Comparison of ENCODE assay signal across 16 cellular contexts in genomic region chr11:64357446-64357845, GRCh38. TPM values are rescaled to one million over a fixed set of nuclear protein-coding genes. Genes with fewer than 3 reads are reported as not detected.
DNase-seq lines count a peak whose midpoint lies in the region; ATAC-seq and TF ChIP-seq lines count a peak whose summit lies in the region.
"Had no signal": no experiment of that assay in that cellular context is flagged by ENCODE, and none has a peak within 500 bp of the region (broad histone marks: within the 10 kb centered on the region; RNA-seq: fewer than 3 reads in every experiment).

No MANE protein-coding gene starts in this region.

- H2AK5ac ChIP-seq in trophoblast cell (ENCODE audit: low read length) = peak overlapping the region; percentile 96

- H4K8ac ChIP-seq in trophoblast cell (ENCODE audit: low read depth, low read length) = peak overlapping the region; percentile 33

- peak overlapping the region; percentile 9 for H4K12ac ChIP-seq in trophoblast cell (ENCODE audit: low read depth, low read length)

- H3K27me3 Mint-ChIP-seq in T-helper 2 cell treated with Interferon-gamma antibody and Interleukin-4, amounts not matched to agents 5 μg/mL and 100 μg/mL, for 36 hours (ENCODE audit: low read depth) = no peaks in the 10 kb centered on the region
- H3K27me3 Mint-ChIP-seq: naive thymus-derived CD4-positive, alpha-beta T cell had no signal

- H3K79me1 ChIP-seq in trophoblast cell (ENCODE audit: low read length) = peaks cover 29% of the 10 kb centered on the region

- H3K4me1 ChIP-seq in NT2/D1 (ENCODE audit: insufficient read depth, insufficient read length) (peaks cover 48% of the 10 kb centered on the region), colonic mucosa (peaks cover 23% of the 10 kb centered on the region), trophoblast cell (ENCODE audit: control insufficient read depth in 1 of 2, insufficient read depth in 2 of 2, low read length in 2 of 2) (peaks cover 37 to 41% of the 10 kb centered on the region in 2 experiments)

- H3K36me3 ChIP-seq in NT2/D1 (ENCODE audit: insufficient read depth, insufficient read length, low read length) (peaks cover 26% of the 10 kb centered on the region), colonic mucosa (no peaks in the 10 kb centered on the region), trophoblast cell (ENCODE audit: control insufficient read depth in 1 of 2, insufficient read depth in 2 of 2, low read length in 2 of 2) (peaks cover 17 to 21% of the 10 kb centered on the region in 2 experiments)

- H3K4me1 Mint-ChIP-seq in T-helper 2 cell treated with Interferon-gamma antibody and Interleukin-4, amounts not matched to agents 5 μg/mL and 100 μg/mL, for 36 hours (ENCODE audit: low read depth) = peaks cover 29% of the 10 kb centered on the region

- H3K36me3 Mint-ChIP-seq in T-helper 2 cell treated with Interferon-gamma antibody and Interleukin-4, amounts not matched to agents 5 μg/mL and 100 μg/mL, for 36 hours (ENCODE audit: low read depth) = peaks cover 24% of the 10 kb centered on the region

- TF ChIP-seq CTCF in colonic mucosa (IDR thresholded peaks at IDR 0.05) = no peak

- no peak for DNase-seq in T-helper 2 cell treated with Interferon-gamma antibody and Interleukin-4, amounts not matched to agents 5 μg/mL and 100 μg/mL, for 36 hours (ENCODE audit: low spot score)
- no peak for DNase-seq in T-helper 2 cell
- no peak for DNase-seq in NT2/D1 (ENCODE audit: low read depth, low spot score)
- no peak for DNase-seq in colonic mucosa
- DNase-seq in trophoblast cell = no peak
- DNase-seq in HuH-7 (ENCODE audit: low spot score) = no peak
- DNase-seq in 8988T = no peak
- DNase-seq: brain microvascular endothelial cell, HCEC 1CT, NCI-H2107 had no signal

- peak overlapping the region; percentile 31 for H2BK12ac ChIP-seq in trophoblast cell (ENCODE audit: low read length)

- no peak for ATAC-seq in HG03442 (IDR thresholded peaks at IDR 0.05; ENCODE audit: unreplicated experiment)
- ATAC-seq: heart left ventricle, left lobe of liver had no signal

- H3K4me3 Mint-ChIP-seq in T-helper 2 cell treated with Interferon-gamma antibody and Interleukin-4, amounts not matched to agents 5 μg/mL and 100 μg/mL, for 36 hours = no peak overlapping the region

- intact Hi-C loops in colonic mucosa (cut with DNase I) = loop anchor here (5.0 kb wide), 1 partner anchor 40 kb away; the partner anchor contains the start of genes PRDX5 and TRMT112

- no peaks in the 10 kb centered on the region for H3K27me3 ChIP-seq in NT2/D1 (ENCODE audit: insufficient read depth, insufficient read length)
- no peaks in the 10 kb centered on the region for H3K27me3 ChIP-seq in colonic mucosa
- H3K27me3 ChIP-seq in trophoblast cell (ENCODE audit: insufficient read depth, low read length) = no peaks in the 10 kb centered on the region
- H3K27me3 ChIP-seq: brain microvascular endothelial cell, heart left ventricle, MG63 had no signal

- H2AFZ ChIP-seq in trophoblast cell (ENCODE audit: insufficient read depth, low read length, poor library complexity) = no peak overlapping the region

- no peak overlapping the region for H3K27ac ChIP-seq in colonic mucosa
- H3K27ac ChIP-seq in trophoblast cell (ENCODE audit: low read depth, low read length) = no peak overlapping the region
- H3K27ac ChIP-seq: brain microvascular endothelial cell had no signal

- peak overlapping the region; percentile 57 for H3K14ac ChIP-seq in trophoblast cell (ENCODE audit: low read length)

- peak overlapping the region; percentile 57 for H3K9ac ChIP-seq in NT2/D1 (ENCODE audit: insufficient read length, low read depth)
- H3K9ac ChIP-seq in colonic mucosa (ENCODE audit: low read depth in 2 of 2, low read length in 2 of 2) = peak overlapping the region; percentile 97 to 99
- no peak overlapping the region for H3K9ac ChIP-seq in trophoblast cell (ENCODE audit: low read length)

- no CpG with 5 or more reads among the region's 6 CpGs for WGBS in trophoblast cell (ENCODE audit: extremely low coverage, insufficient coverage, insufficient read length)

- H3K23ac ChIP-seq in trophoblast cell (ENCODE audit: low read length) = no peak overlapping the region

- H3K79me2 ChIP-seq in trophoblast cell (ENCODE audit: control insufficient read depth, insufficient read depth, low read length, poor library complexity) = peaks cover 11% of the 10 kb centered on the region

- H3K4me2 ChIP-seq in trophoblast cell (ENCODE audit: low read length) = no peak overlapping the region

- H3K4ac ChIP-seq in trophoblast cell (ENCODE audit: low read depth, low read length) = peak overlapping the region; percentile 8

- peak overlapping the region; percentile 88 for H4K91ac ChIP-seq in trophoblast cell (ENCODE audit: low read depth, low read length)

- H2BK5ac ChIP-seq in trophoblast cell (ENCODE audit: low read depth, low read length, poor library complexity) = peak overlapping the region; percentile 14

- H3K18ac ChIP-seq in trophoblast cell (ENCODE audit: low read length) = peak overlapping the region; percentile 47

- peak overlapping the region; percentile 77 for H3K27ac Mint-ChIP-seq in T-helper 2 cell treated with Interferon-gamma antibody and Interleukin-4, amounts not matched to agents 5 μg/mL and 100 μg/mL, for 36 hours
- H3K27ac Mint-ChIP-seq: activated T-helper 1 cell treated with anti-CD3 and anti-CD28 coated beads, Interleukin-12 subunit alpha, Interleukin-12 subunit beta, Interleukin-2, Interleukin-4 antibody, amounts not matched to agents 30 ng/mL and 10 ng/mL and 1 ng/mL, durations not matched to agents 14 hours and 24 hours and 36 hours had no signal

- peak overlapping the region; percentile 76 for H2BK120ac ChIP-seq in trophoblast cell (ENCODE audit: insufficient read depth, low read length, poor library complexity)

- H3K9me3 Mint-ChIP-seq in T-helper 2 cell treated with Interferon-gamma antibody and Interleukin-4, amounts not matched to agents 5 μg/mL and 100 μg/mL, for 36 hours = no peaks in the 10 kb centered on the region
- H3K9me3 Mint-ChIP-seq: activated T-helper 1 cell treated with anti-CD3 and anti-CD28 coated beads, Interleukin-12 subunit alpha, Interleukin-12 subunit beta, Interleukin-2, Interleukin-4 antibody, amounts not matched to agents 30 ng/mL and 10 ng/mL and 1 ng/mL, durations not matched to agents 14 hours and 24 hours and 36 hours; naive thymus-derived CD4-positive, alpha-beta T cell had no signal

- no peak overlapping the region for H3K4me3 ChIP-seq in NT2/D1 (ENCODE audit: insufficient read length, low read depth)
- no peak overlapping the region for H3K4me3 ChIP-seq in colonic mucosa
- no peak overlapping the region for H3K4me3 ChIP-seq in trophoblast cell (ENCODE audit: low read depth, low read length)
- H3K4me3 ChIP-seq: MG63 had no signal

- H3K9me3 ChIP-seq in NT2/D1 (ENCODE audit: insufficient read depth, low read length) (no peaks in the 10 kb centered on the region), colonic mucosa (no peaks in the 10 kb centered on the region), trophoblast cell (ENCODE audit: insufficient read depth, low read depth, low read length) (peaks cover 3% of the 10 kb centered on the region)
- H3K9me3 ChIP-seq: heart left ventricle, MG63 had no signal

RNA-seq across cellular contexts. Expression of gene RPS6KA4, which starts 1.5 kb away (rescaled TPM):
- total RNA-seq in colonic mucosa = 10 to 100 TPM; 28.9 to 59.1 TPM
- polyA plus RNA-seq in trophoblast cell (2013) = 23.3 and 25.4 TPM in 2 replicates

RNA-seq across cellular contexts. Expression of gene CCDC88B, which starts 17.4 kb away (rescaled TPM):
- 10 to 100 TPM; 15.0 to 52.2 TPM for total RNA-seq in colonic mucosa
- 1.8 and 2.0 TPM in 2 replicates for polyA plus RNA-seq in trophoblast cell (2013)

RNA-seq across cellular contexts. Expression of gene PRDX5, which starts 39.5 kb away (rescaled TPM):
- total RNA-seq in colonic mucosa = 100 to 1,000 TPM; 301 to 425 TPM
- polyA plus RNA-seq in trophoblast cell (2013) = 161 and 166 TPM in 2 replicates

RNA-seq across cellular contexts. Expression of gene TRMT112, which starts 40.1 kb away (rescaled TPM):
- 100 to 1,000 TPM in 1 of 2 donors, 10 to 100 TPM in 1; 75.9 to 184 TPM for total RNA-seq in colonic mucosa
- 311 and 320 TPM in 2 replicates for polyA plus RNA-seq in trophoblast cell (2013)

RNA-seq across cellular contexts. Expression of gene ESRRA, which starts 52.1 kb away (rescaled TPM):
- 100 to 1,000 TPM; 150 to 187 TPM for total RNA-seq in colonic mucosa
- polyA plus RNA-seq in trophoblast cell (2013) = 20.9 and 21.0 TPM in 2 replicates
